20 cellular contexts compared by ENCODE assay signal in the genomic region with DNA sequence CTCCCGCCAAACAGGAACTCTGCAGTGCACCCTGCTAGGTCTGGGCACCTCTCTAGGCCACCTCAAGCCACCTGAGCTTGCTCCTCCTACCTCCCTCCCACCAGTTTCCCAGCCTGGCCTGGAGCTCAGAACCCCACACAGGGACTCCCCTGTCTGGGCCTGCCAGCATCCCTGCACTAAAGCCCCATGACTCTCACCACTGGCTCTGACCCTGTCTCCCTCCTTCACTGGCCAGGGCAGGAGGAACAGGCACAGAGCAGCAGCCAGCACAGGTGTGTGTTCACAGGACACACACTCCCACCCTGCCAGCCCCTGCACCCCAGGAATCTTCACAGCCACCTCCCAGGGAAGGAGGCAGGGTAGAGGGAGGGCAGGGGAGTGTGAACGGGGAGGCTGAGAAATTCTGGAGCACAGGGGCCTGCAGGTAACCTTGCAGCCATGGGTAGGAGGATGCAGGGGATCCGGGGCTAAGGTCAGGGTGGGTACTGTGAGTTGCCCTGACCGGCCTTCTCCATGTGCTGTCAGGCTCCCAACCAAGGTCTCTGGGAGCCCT. TPM values are rescaled to one million over a fixed set of nuclear protein-coding genes. Genes with fewer than 3 reads are reported as not detected.
A peak's percentile ranks its signal among the peaks of the same experiment; 100 is the strongest.
DNase-seq lines count a peak whose midpoint lies in the region; ATAC-seq and TF ChIP-seq lines count a peak whose summit lies in the region.
"Had no signal": no experiment of that assay in that cellular context is flagged by ENCODE, and none has a peak within 500 bp of the region (broad histone marks: within the 10 kb centered on the region; RNA-seq: fewer than 3 reads in every experiment).

No MANE protein-coding gene starts in this region.

- peak overlapping the region; percentile 71 for H3K27ac Mint-ChIP-seq in activated CD4-positive, alpha-beta T cell treated with anti-CD3 and anti-CD28 coated beads, Interleukin-2, amount 10 ng/mL, durations not matched to agents 24 days and 14 days
- peak overlapping the region; percentile 77 for H3K27ac Mint-ChIP-seq in activated CD8-positive, alpha-beta T cell treated with anti-CD3 and anti-CD28 coated beads for 36 hours
- H3K27ac Mint-ChIP-seq in CD14-positive monocyte: no peak overlapping the region
- H3K27ac Mint-ChIP-seq: nephron had no signal

- H3K4me3 Mint-ChIP-seq in activated CD4-positive, alpha-beta T cell treated with anti-CD3 and anti-CD28 coated beads, Interleukin-2, amount 10 ng/mL, durations not matched to agents 24 days and 14 days: peak overlapping the region; percentile 5
- peak overlapping the region; percentile 41 for H3K4me3 Mint-ChIP-seq in activated CD8-positive, alpha-beta T cell treated with anti-CD3 and anti-CD28 coated beads for 36 hours
- H3K4me3 Mint-ChIP-seq in CD14-positive monocyte: peak overlapping the region in 1 of 2 donors; percentile 40
- H3K4me3 Mint-ChIP-seq: nephron had no signal

- H3K27me3 Mint-ChIP-seq in activated CD4-positive, alpha-beta T cell treated with anti-CD3 and anti-CD28 coated beads, Interleukin-2, amount 10 ng/mL, durations not matched to agents 24 days and 14 days: peaks cover 14% of the 10 kb centered on the region
- no peaks in the 10 kb centered on the region for H3K27me3 Mint-ChIP-seq in activated CD8-positive, alpha-beta T cell treated with anti-CD3 and anti-CD28 coated beads for 36 hours
- peaks cover 0 to 22% (median 16%) of the 10 kb centered on the region in 3 donors for H3K27me3 Mint-ChIP-seq in CD14-positive monocyte (ENCODE audit: low read depth in 3 of 3)

- no peaks in the 10 kb centered on the region for H3K36me3 ChIP-seq in thymus (ENCODE audit: control insufficient read depth, insufficient read depth)

- TF ChIP-seq CTCF in activated CD8-positive, alpha-beta T cell treated with anti-CD3 and anti-CD28 coated beads for 36 hours (IDR thresholded peaks at IDR 0.05): no peak
- TF ChIP-seq CTCF in CD14-positive monocyte (IDR thresholded peaks at IDR 0.05): no peak

- no peak for ATAC-seq in activated CD8-positive, alpha-beta T cell treated with anti-CD3 and anti-CD28 coated beads for 36 hours
- ATAC-seq in HG02571 (IDR thresholded peaks at IDR 0.05; ENCODE audit: unreplicated experiment): no peak

- no peaks in the 10 kb centered on the region for H3K9me3 Mint-ChIP-seq in activated CD4-positive, alpha-beta T cell treated with anti-CD3 and anti-CD28 coated beads, Interleukin-2, amount 10 ng/mL, durations not matched to agents 24 days and 14 days
- no peaks in the 10 kb centered on the region for H3K9me3 Mint-ChIP-seq in activated CD8-positive, alpha-beta T cell treated with anti-CD3 and anti-CD28 coated beads for 36 hours
- H3K9me3 Mint-ChIP-seq in CD14-positive monocyte: no peaks in the 10 kb centered on the region
- H3K9me3 Mint-ChIP-seq: nephron had no signal

- H3K27ac ChIP-seq in thymus (ENCODE audit: low read depth): peak overlapping the region; percentile 36
- H3K27ac ChIP-seq: A549, KMS-11 had no signal

- H3K36me3 Mint-ChIP-seq in activated CD4-positive, alpha-beta T cell treated with anti-CD3 and anti-CD28 coated beads, Interleukin-2, amount 10 ng/mL, durations not matched to agents 24 days and 14 days (ENCODE audit: low read depth): no peaks in the 10 kb centered on the region
- no peaks in the 10 kb centered on the region for H3K36me3 Mint-ChIP-seq in activated CD8-positive, alpha-beta T cell treated with anti-CD3 and anti-CD28 coated beads for 36 hours (ENCODE audit: low read depth)
- no peaks in the 10 kb centered on the region for H3K36me3 Mint-ChIP-seq in CD14-positive monocyte

- no peak overlapping the region for H3K4me3 ChIP-seq in thymus (ENCODE audit: low read length)
- H3K4me3 ChIP-seq: A549 had no signal

- POLR2A ChIA-PET in activated CD8-positive, alpha-beta T cell treated with anti-CD3 and anti-CD28 coated beads for 36 hours (lab: Charles Lee): no interaction called here

- CTCF ChIA-PET in activated CD8-positive, alpha-beta T cell treated with anti-CD3 and anti-CD28 coated beads for 36 hours (lab: Charles Lee): interaction anchor here (1.1 kb wide), 1 partner anchor 44 kb away, joined by 4 read pairs; no protein-coding TSS in a partner anchor

- H3K4me1 ChIP-seq in thymus (ENCODE audit: control insufficient read depth, insufficient read depth, low read length): peaks cover 28% of the 10 kb centered on the region
- H3K4me1 ChIP-seq: A549 had no signal

- 70% methylated on average over 4 of the region's 4 CpGs for WGBS in thymus

- intact Hi-C loops in activated CD4-positive, alpha-beta T cell treated with anti-CD3 and anti-CD28 coated beads, Interleukin-2, amount 10 ng/mL, durations not matched to agents 24 days and 14 days (cut with micrococcal nuclease): no loop called here
- intact Hi-C loops in activated CD8-positive, alpha-beta T cell treated with anti-CD3 and anti-CD28 coated beads for 36 hours (cut with micrococcal nuclease): no loop called here
- intact Hi-C loops in CD14-positive monocyte (cut with micrococcal nuclease): no loop called here

- peaks cover 28% of the 10 kb centered on the region for H3K4me1 Mint-ChIP-seq in activated CD4-positive, alpha-beta T cell treated with anti-CD3 and anti-CD28 coated beads, Interleukin-2, amount 10 ng/mL, durations not matched to agents 24 days and 14 days
- H3K4me1 Mint-ChIP-seq in activated CD8-positive, alpha-beta T cell treated with anti-CD3 and anti-CD28 coated beads for 36 hours (ENCODE audit: low read depth): peaks cover 37% of the 10 kb centered on the region
- H3K4me1 Mint-ChIP-seq in CD14-positive monocyte: no peaks in the 10 kb centered on the region

- no peaks in the 10 kb centered on the region for H3K9me3 ChIP-seq in thymus (ENCODE audit: control insufficient read depth)
- H3K9me3 ChIP-seq: A549 had no signal

- H3K27me3 ChIP-seq in thymus (ENCODE audit: control insufficient read depth, insufficient read depth): no peaks in the 10 kb centered on the region

- no peak for DNase-seq in activated CD4-positive, alpha-beta T cell treated with anti-CD3 and anti-CD28 coated beads, Interleukin-2, amount 10 ng/mL, durations not matched to agents 24 days and 14 days
- no peak for DNase-seq in activated CD4-positive, alpha-beta T cell treated with anti-CD3 and anti-CD28 coated beads for 4 hours
- no peak for DNase-seq in activated CD8-positive, alpha-beta T cell treated with anti-CD3 and anti-CD28 coated beads for 36 hours
- DNase-seq in islet precursor cell: peak; percentile 47
- no peak for DNase-seq in CD14-positive monocyte (ENCODE audit: low spot score)
- DNase-seq in iPS-NIHi7 (ENCODE audit: extremely low spot score): no peak
- DNase-seq: amniotic stem cell, cerebellar nuclear complex, foreskin fibroblast, NCI-H1436, NCI-H446, retina, SHP77 treated with DMSO at 0.1 percent for 48 hours had no signal

RNA-seq across cellular contexts. Expression of gene ANTXRL, which starts 13.9 kb away (rescaled TPM):
- total RNA-seq in activated CD4-positive, alpha-beta T cell treated with anti-CD3 and anti-CD28 coated beads, Interleukin-2, amount 10 ng/mL, durations not matched to agents 24 days and 14 days: not detected in 2 replicates
- not detected for total RNA-seq in activated CD8-positive, alpha-beta T cell treated with anti-CD3 and anti-CD28 coated beads for 36 hours
- polyA plus RNA-seq in thymus (0.39 TPM), CD14-positive monocyte (not detected)
- total RNA-seq: lower leg skin, temporal lobe had no signal

Comparison
In these comparisons a context has a peak if more than half of its experiments do, and no peak if none do; other contexts are left out.
1. H3K27ac Mint-ChIP-seq: peak in activated CD4-positive, alpha-beta T cell treated with anti-CD3 and anti-CD28 coated beads, Interleukin-2, amount 10 ng/mL, durations not matched to agents 24 days and 14 days (single experiment) and activated CD8-positive, alpha-beta T cell treated with anti-CD3 and anti-CD28 coated beads for 36 hours (single experiment); none in CD14-positive monocyte (0 of 7).